Comparison of ENCODE assay signal across 20 cellular contexts in the genomic region with DNA sequence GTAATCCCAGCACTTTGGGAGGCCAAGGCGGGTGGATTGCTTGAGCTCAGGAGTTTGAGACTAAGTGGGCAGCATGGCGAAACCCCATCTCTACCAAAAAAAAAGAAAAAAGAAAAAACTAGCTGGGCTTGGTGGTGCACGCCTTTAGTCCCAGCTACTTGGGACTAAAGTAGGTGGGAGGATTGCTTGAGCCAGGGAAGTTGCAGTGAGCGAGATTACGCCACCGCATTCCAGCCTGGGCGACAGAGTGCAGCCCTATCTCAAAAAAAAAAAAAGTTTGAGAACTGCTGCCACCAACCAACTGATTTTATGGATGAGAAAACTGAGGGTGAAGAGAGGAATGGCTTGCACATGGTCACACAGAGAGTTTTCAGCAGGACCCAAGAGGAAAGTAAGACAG.
A peak's percentile ranks its signal among the peaks of the same experiment; 100 is the strongest.
DNase-seq lines count a peak whose midpoint lies in the region; ATAC-seq and TF ChIP-seq lines count a peak whose summit lies in the region.
"Had no signal": no experiment of that assay in that cellular context is flagged by ENCODE, and none has a peak within 500 bp of the region (broad histone marks: within the 10 kb centered on the region; RNA-seq: fewer than 3 reads in every experiment).

No MANE protein-coding gene starts in this region.

- CTCF ChIA-PET in CD8-positive, alpha-beta T cell (lab: Charles Lee): no interaction called here

- peaks cover 68% of the 10 kb centered on the region for H3K36me3 ChIP-seq in CD8-positive, alpha-beta T cell (ENCODE audit: insufficient read depth, low read length)
- H3K36me3 ChIP-seq: SJCRH30 had no signal

- no peak for DNase-seq in CD8-positive, alpha-beta T cell
- DNase-seq in NCI-H226 (peak; percentile 12), fibroblast of pulmonary artery (ENCODE audit: low read depth) (peak; percentile 6), DMS79 treated with DMSO at 0.1 percent for 48 hours (lab: John Stamatoyannopoulos, UW) (no peak), NCI-H146 treated with DMSO at 0.1 percent for 48 hours (lab: John Stamatoyannopoulos, UW; ENCODE audit: unreplicated experiment) (no peak)
- no peak for DNase-seq in stimulated activated naive CD8-positive, alpha-beta T cell treated with anti-CD3 and anti-CD28 coated beads, Interleukin-15, Interleukin-2, amounts not matched to agents 100 U/mL and 50 U/mL, for 24 hours
- DNase-seq: Calu3; CD4-positive, CD25-positive, alpha-beta regulatory T cell; DMS153; H7; MM.1S; NCI-H1105; NCI-H1694; NCI-H2081 treated with DMSO at 0.1 percent for 48 hours; NCI-H2171 treated with DMSO at 0.1 percent for 48 hours; NCI-H446; NCI-H526; OCI-M1; SJCRH30 had no signal

- no peaks in the 10 kb centered on the region for H3K4me1 Mint-ChIP-seq in CD8-positive, alpha-beta T cell (ENCODE audit: low read depth)
- H3K4me1 Mint-ChIP-seq in stimulated activated memory B cell treated with anti-CD40 and anti-IgM and Interleukin-4, amounts not matched to agents 10 μg/mL and 1 μg/mL and 100 μg/mL, for 72 hours: peaks cover 5% of the 10 kb centered on the region

- no peaks in the 10 kb centered on the region for H3K27me3 ChIP-seq in CD8-positive, alpha-beta T cell (ENCODE audit: insufficient read depth, low read length)
- H3K27me3 ChIP-seq: SJCRH30 had no signal

- no peak overlapping the region for H3K27ac ChIP-seq in CD8-positive, alpha-beta T cell (ENCODE audit: low read depth, low read length)
- H3K27ac ChIP-seq: SJCRH30 had no signal

- POLR2A ChIA-PET in CD8-positive, alpha-beta T cell (lab: Charles Lee): interaction anchor here (1.1 kb wide), 1 partner anchor 38 kb away, joined by 3 read pairs; no protein-coding TSS in a partner anchor

- H3K36me3 Mint-ChIP-seq in CD8-positive, alpha-beta T cell: peaks cover 85% of the 10 kb centered on the region
- peaks cover 54% of the 10 kb centered on the region for H3K36me3 Mint-ChIP-seq in stimulated activated memory B cell treated with anti-CD40 and anti-IgM and Interleukin-4, amounts not matched to agents 10 μg/mL and 1 μg/mL and 100 μg/mL, for 72 hours

- H3K27me3 Mint-ChIP-seq in CD8-positive, alpha-beta T cell (ENCODE audit: low read depth): no peaks in the 10 kb centered on the region
- H3K27me3 Mint-ChIP-seq in stimulated activated memory B cell treated with anti-CD40 and anti-IgM and Interleukin-4, amounts not matched to agents 10 μg/mL and 1 μg/mL and 100 μg/mL, for 72 hours: no peaks in the 10 kb centered on the region
- H3K27me3 Mint-ChIP-seq: CD4-positive, CD25-positive, alpha-beta regulatory T cell had no signal

- H3K4me1 ChIP-seq in CD8-positive, alpha-beta T cell (ENCODE audit: insufficient read depth, low read length): no peaks in the 10 kb centered on the region

- no peaks in the 10 kb centered on the region for H3K9me3 Mint-ChIP-seq in CD8-positive, alpha-beta T cell
- no peaks in the 10 kb centered on the region for H3K9me3 Mint-ChIP-seq in stimulated activated memory B cell treated with anti-CD40 and anti-IgM and Interleukin-4, amounts not matched to agents 10 μg/mL and 1 μg/mL and 100 μg/mL, for 72 hours
- H3K9me3 Mint-ChIP-seq: CD4-positive, CD25-positive, alpha-beta regulatory T cell had no signal

- no peaks in the 10 kb centered on the region for H3K9me3 ChIP-seq in CD8-positive, alpha-beta T cell (ENCODE audit: low read length)
- H3K9me3 ChIP-seq: SJCRH30 had no signal

- no peak overlapping the region for H3K4me3 Mint-ChIP-seq in CD8-positive, alpha-beta T cell
- H3K4me3 Mint-ChIP-seq in stimulated activated memory B cell treated with anti-CD40 and anti-IgM and Interleukin-4, amounts not matched to agents 10 μg/mL and 1 μg/mL and 100 μg/mL, for 72 hours: no peak overlapping the region
- H3K4me3 Mint-ChIP-seq: CD4-positive, CD25-positive, alpha-beta regulatory T cell had no signal

- intact Hi-C loops in CD8-positive, alpha-beta T cell (cut with DNase I, micrococcal nuclease): loop anchor here (5.0 to 10.0 kb wide), 4 partner anchors 373 to 615 kb away; no protein-coding TSS in a partner anchor

- no peak for TF ChIP-seq CTCF in CD8-positive, alpha-beta T cell (IDR thresholded peaks at IDR 0.05)
- TF ChIP-seq CTCF in fibroblast of pulmonary artery (IDR thresholded peaks at IDR 0.05; ENCODE audit: low read length, missing control alignments): no peak

- ATAC-seq in CD8-positive, alpha-beta T cell: no peak
- no peak for ATAC-seq in stimulated activated memory B cell treated with anti-CD40 and anti-IgM and Interleukin-4, amounts not matched to agents 10 μg/mL and 1 μg/mL and 100 μg/mL, for 72 hours
- no peak for ATAC-seq in stimulated activated naive CD8-positive, alpha-beta T cell treated with anti-CD3 and anti-CD28 coated beads, Interleukin-15, Interleukin-2, amounts not matched to agents 100 U/mL and 50 U/mL, for 24 hours

- H3K4me3 ChIP-seq in CD8-positive, alpha-beta T cell (ENCODE audit: low read depth, low read length): no peak overlapping the region
- no peak overlapping the region for H3K4me3 ChIP-seq in fibroblast of pulmonary artery (replicated peaks; ENCODE audit: low read depth, low read length)
- H3K4me3 ChIP-seq: SJCRH30 had no signal

- H3K27ac Mint-ChIP-seq in CD8-positive, alpha-beta T cell: peak overlapping the region; percentile 73
- H3K27ac Mint-ChIP-seq in stimulated activated memory B cell treated with anti-CD40 and anti-IgM and Interleukin-4, amounts not matched to agents 10 μg/mL and 1 μg/mL and 100 μg/mL, for 72 hours: peak overlapping the region; percentile 59

Comparison
In these comparisons a context has a peak if more than half of its experiments do, and no peak if none do; other contexts are left out.
1. DNase-seq: peak in NCI-H226 (single experiment) and fibroblast of pulmonary artery (single experiment); none in CD8-positive, alpha-beta T cell (0 of 7), stimulated activated naive CD8-positive, alpha-beta T cell treated with anti-CD3 and anti-CD28 coated beads, Interleukin-15, Interleukin-2, amounts not matched to agents 100 U/mL and 50 U/mL, for 24 hours (single experiment), DMS79 treated with DMSO at 0.1 percent for 48 hours (single experiment) and NCI-H146 treated with DMSO at 0.1 percent for 48 hours (single experiment).